ENCODE assay signal across 19 cellular contexts in the genomic region with DNA sequence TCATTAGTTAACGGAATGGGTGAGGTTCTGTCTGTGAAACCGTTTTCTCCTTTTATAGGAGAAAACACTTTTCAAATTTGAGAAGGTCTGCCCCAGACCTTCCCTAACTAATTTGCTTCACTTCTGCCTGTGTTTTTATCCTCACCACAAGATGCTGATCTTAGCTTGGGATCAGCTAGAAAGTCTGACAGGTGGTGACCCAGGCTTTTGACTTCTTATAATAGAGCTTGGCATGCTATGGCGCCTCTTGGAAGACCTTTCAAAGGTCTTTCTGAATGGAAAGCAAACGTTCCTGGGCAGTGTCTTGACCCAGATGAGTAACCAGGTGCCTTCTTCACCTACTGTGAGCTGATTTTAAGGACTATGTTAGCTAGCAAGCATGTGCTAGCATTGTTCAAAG.
"Had no signal": no experiment of that assay in that cellular context is flagged by ENCODE, and none has a peak within 500 bp of the region (broad histone marks: within the 10 kb centered on the region; RNA-seq: fewer than 3 reads in every experiment).

No MANE protein-coding gene starts in this region.

- H3K27ac ChIP-seq: dorsolateral prefrontal cortex, lower lobe of right lung, thyroid gland had no signal

- H3K27ac Mint-ChIP-seq: activated CD4-positive, alpha-beta memory T cell treated with anti-CD3 and anti-CD28 coated beads for 36 hours; brain; naive B cell; WTC11 had no signal

- DNase-seq: activated CD4-positive, alpha-beta memory T cell treated with anti-CD3 and anti-CD28 coated beads for 36 hours; activated CD4-positive, alpha-beta T cell treated with anti-CD3 and anti-CD28 coated beads for 4 hours; activated naive CD4-positive, alpha-beta T cell; activated T-cell treated with anti-CD3 and anti-CD28 coated beads for 4 hours; caudate nucleus; dorsolateral prefrontal cortex; foreskin melanocyte; glutamatergic neuron; hypothalamus; islet precursor cell; lower lobe of right lung; naive B cell; retina; stimulated activated CD4-positive, alpha-beta T cell treated with anti-CD3 and anti-CD28 coated beads, Interleukin-2, amount 100 ng/mL, for 24 hours; stimulated activated naive CD4-positive, alpha-beta T cell treated with Interleukin-2 at 50 U/mL for 16 hours; thyroid gland had no signal

- H3K4me1 Mint-ChIP-seq: naive B cell had no signal

- H3K4me1 ChIP-seq: thyroid gland had no signal

- H3K27me3 ChIP-seq: thyroid gland had no signal

- H3K36me3 Mint-ChIP-seq: activated CD4-positive, alpha-beta memory T cell treated with anti-CD3 and anti-CD28 coated beads for 36 hours; brain; naive B cell; WTC11 had no signal

- H3K9me3 Mint-ChIP-seq: activated CD4-positive, alpha-beta memory T cell treated with anti-CD3 and anti-CD28 coated beads for 36 hours; brain; WTC11 had no signal

- H3K4me3 ChIP-seq: dorsolateral prefrontal cortex, lower lobe of right lung, thyroid gland had no signal

- H3K36me3 ChIP-seq: lower lobe of right lung, thyroid gland had no signal

- H3K4me3 Mint-ChIP-seq: activated CD4-positive, alpha-beta memory T cell treated with anti-CD3 and anti-CD28 coated beads for 36 hours; brain; naive B cell; neural crest cell; WTC11 had no signal

- H3K9me3 ChIP-seq: lower lobe of right lung, thyroid gland had no signal
